In genomic region chr15:89673162-89673506, GRCh38 we compare ENCODE assay signal across 8 cellular contexts. TPM values are rescaled to one million over a fixed set of nuclear protein-coding genes. Genes with fewer than 3 reads are reported as not detected.
A peak's percentile ranks its signal among the peaks of the same experiment; 100 is the strongest.
DNase-seq lines count a peak whose midpoint lies in the region; ATAC-seq and TF ChIP-seq lines count a peak whose summit lies in the region.

No MANE protein-coding gene starts in this region.

- H3K4me3 Mint-ChIP-seq in endothelial cell (ENCODE audit: unreplicated experiment), result no peak overlapping the region
- no peak overlapping the region for H3K4me3 Mint-ChIP-seq in stimulated activated naive CD8-positive, alpha-beta T cell treated with anti-CD3 and anti-CD28 coated beads, Interleukin-15, amount 100 ng/mL, for 72 hours

- TF ChIP-seq CTCF in endothelial cell (IDR thresholded peaks at IDR 0.05; ENCODE audit: unreplicated experiment), result peak; percentile 79

- peaks cover 9% of the 10 kb centered on the region for H3K36me3 Mint-ChIP-seq in endothelial cell (ENCODE audit: low read depth, unreplicated experiment)

- no peak overlapping the region for H3K27ac Mint-ChIP-seq in endothelial cell (ENCODE audit: unreplicated experiment)
- H3K27ac Mint-ChIP-seq in stimulated activated naive CD8-positive, alpha-beta T cell treated with anti-CD3 and anti-CD28 coated beads, Interleukin-15, amount 100 ng/mL, for 72 hours, result no peak overlapping the region

- H3K9me3 Mint-ChIP-seq in endothelial cell (ENCODE audit: unreplicated experiment), result no peaks in the 10 kb centered on the region
- H3K9me3 Mint-ChIP-seq in stimulated activated naive CD8-positive, alpha-beta T cell treated with anti-CD3 and anti-CD28 coated beads, Interleukin-15, amount 100 ng/mL, for 72 hours, result no peaks in the 10 kb centered on the region

- H3K4me1 Mint-ChIP-seq in endothelial cell (ENCODE audit: unreplicated experiment), result no peaks in the 10 kb centered on the region
- peaks cover 13% of the 10 kb centered on the region for H3K4me1 Mint-ChIP-seq in stimulated activated naive CD8-positive, alpha-beta T cell treated with anti-CD3 and anti-CD28 coated beads, Interleukin-15, amount 100 ng/mL, for 72 hours

- ATAC-seq in stimulated activated naive CD8-positive, alpha-beta T cell treated with anti-CD3 and anti-CD28 coated beads, Interleukin-15, amount 100 ng/mL, for 72 hours, result peak; percentile 75
- no peak for ATAC-seq in GM21717 (IDR thresholded peaks at IDR 0.05; ENCODE audit: unreplicated experiment)

- peaks cover 3% of the 10 kb centered on the region for H3K27me3 Mint-ChIP-seq in endothelial cell (ENCODE audit: unreplicated experiment)
- H3K27me3 Mint-ChIP-seq in stimulated activated naive CD8-positive, alpha-beta T cell treated with anti-CD3 and anti-CD28 coated beads, Interleukin-15, amount 100 ng/mL, for 72 hours, result peaks cover 3% of the 10 kb centered on the region

- DNase-seq in activated CD8-positive, alpha-beta memory T cell treated with anti-CD3 and anti-CD28 coated beads, Interleukin-2, amount 50 U/mL, for 48 hours, result peak; percentile 61
- no peak for DNase-seq in activated CD8-positive, alpha-beta memory T cell treated with anti-CD3 and anti-CD28 coated beads, Interleukin-2, amount 50 U/mL, for 4 hours
- DNase-seq in NCI-H1436 treated with DMSO at 0.1 percent for 48 hours (lab: John Stamatoyannopoulos, UW) (peak; percentile 12), endothelial cell (ENCODE audit: low spot score) (peak; percentile 81), H4 (ENCODE audit: low spot score) (no peak), occipital lobe (lab: John Stamatoyannopoulos, UW) (no peak)
- DNase-seq in stimulated activated naive CD8-positive, alpha-beta T cell treated with anti-CD3 and anti-CD28 coated beads, Interleukin-15, amount 100 ng/mL, for 72 hours, result peak; percentile 23 to 31

RNA-seq across cellular contexts. Expression of gene PLIN1, which starts 6.0 kb away (rescaled TPM):
- total RNA-seq in endothelial cell (ENCODE audit: unreplicated experiment), result 0.64 TPM
- 0.04 and 0.19 TPM in 2 replicates for total RNA-seq in H4 (2014; rRNA removed; shearing (Covaris generic))
- 0.47 TPM for total RNA-seq in occipital lobe

RNA-seq across cellular contexts. Expression of gene PEX11A, which starts 17.4 kb away (rescaled TPM):
- 4.5 TPM for total RNA-seq in endothelial cell (ENCODE audit: unreplicated experiment)
- 7.2 and 13.3 TPM in 2 replicates for total RNA-seq in H4 (2014; rRNA removed; shearing (Covaris generic))
- 14.5 TPM for total RNA-seq in occipital lobe

RNA-seq across cellular contexts. Expression of gene WDR93, which starts 17.5 kb away (rescaled TPM):
- total RNA-seq in endothelial cell (ENCODE audit: unreplicated experiment), result 0.13 TPM
- 0.35 TPM in 1 of 2 replicates, not detected in the other for total RNA-seq in H4 (2014; rRNA removed; shearing (Covaris generic))
- 0.31 TPM for total RNA-seq in occipital lobe

RNA-seq across cellular contexts. Expression of gene KIF7, which starts 17.9 kb away (rescaled TPM):
- total RNA-seq in endothelial cell (ENCODE audit: unreplicated experiment) (6.4 TPM), occipital lobe (5.1 TPM)
- 3.3 and 3.6 TPM in 2 replicates for total RNA-seq in H4 (2014; rRNA removed; shearing (Covaris generic))

Comparison
In these comparisons a context has a peak if more than half of its experiments do, and no peak if none do; other contexts are left out.
1. DNase-seq: peak in activated CD8-positive, alpha-beta memory T cell treated with anti-CD3 and anti-CD28 coated beads, Interleukin-2, amount 50 U/mL, for 48 hours (single experiment), NCI-H1436 treated with DMSO at 0.1 percent for 48 hours (single experiment), endothelial cell (single experiment) and stimulated activated naive CD8-positive, alpha-beta T cell treated with anti-CD3 and anti-CD28 coated beads, Interleukin-15, amount 100 ng/mL, for 72 hours (2 of 2); none in activated CD8-positive, alpha-beta memory T cell treated with anti-CD3 and anti-CD28 coated beads, Interleukin-2, amount 50 U/mL, for 4 hours (single experiment), H4 (single experiment) and occipital lobe (single experiment).